In the genomic region with DNA sequence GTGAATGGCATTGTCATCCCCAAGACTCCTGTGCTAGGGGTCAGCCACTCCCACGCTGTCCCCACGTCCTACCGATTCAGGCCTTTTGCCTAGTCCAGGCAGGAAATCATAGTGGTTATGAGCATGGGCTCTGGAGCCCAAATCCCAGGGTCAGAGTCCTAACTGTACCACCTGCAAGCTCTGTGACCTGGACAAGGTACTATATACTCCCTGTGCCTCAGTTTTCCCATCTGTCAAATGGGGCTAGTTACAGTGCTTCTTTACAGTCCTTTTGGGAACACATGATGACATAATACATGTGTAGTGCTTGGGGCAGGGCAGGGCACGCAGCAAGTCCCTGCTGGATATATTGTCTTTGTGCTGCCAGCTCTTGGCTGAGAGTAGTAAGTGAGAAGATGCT, we compare ENCODE assay signal across 22 cellular contexts. TPM values are rescaled to one million over a fixed set of nuclear protein-coding genes. Genes with fewer than 3 reads are reported as not detected.
"Had no signal": no experiment of that assay in that cellular context is flagged by ENCODE, and none has a peak within 500 bp of the region (broad histone marks: within the 10 kb centered on the region; RNA-seq: fewer than 3 reads in every experiment).

No MANE protein-coding gene starts in this region.

- FAIRE-seq: colon, frontal cortex, keratinocyte had no signal

- H3K36me3 ChIP-seq: spleen, thoracic aorta, transverse colon, upper lobe of right lung, uterus had no signal

- H3K4me3 ChIP-seq: dorsolateral prefrontal cortex, lung, psoas muscle, skin epidermis, spleen, thoracic aorta, transverse colon, upper lobe of right lung, uterus had no signal

- H3K4me1 ChIP-seq: psoas muscle, spleen, transverse colon, upper lobe of right lung, uterus had no signal

- H3K9me3 ChIP-seq: psoas muscle, spleen, thoracic aorta, transverse colon, upper lobe of right lung, uterus had no signal

- H3K27ac ChIP-seq: dorsolateral prefrontal cortex, psoas muscle, skin epidermis, spleen, thoracic aorta, transverse colon, upper lobe of right lung, uterus had no signal

- ATAC-seq: left lobe of liver; natural killer cell; psoas muscle; right cardiac atrium; stimulated activated naive B cell treated with anti-CD40 and anti-IgM and Interleukin-4, amounts not matched to agents 10 μg/mL and 1 μg/mL and 100 μg/mL, for 72 hours; upper lobe of right lung had no signal

- H3K27me3 ChIP-seq: dorsolateral prefrontal cortex, spleen, transverse colon, upper lobe of right lung, uterus had no signal

- DNase-seq: dorsolateral prefrontal cortex; effector CD4-positive, alpha-beta T cell; head of caudate nucleus; natural killer cell; psoas muscle; right cardiac atrium; spleen; stimulated activated CD4-positive, alpha-beta T cell treated with anti-CD3 and anti-CD28 coated beads, Interleukin-4, amount 100 ng/mL, for 4 hours; stimulated activated naive B cell treated with anti-CD40 and anti-IgM and Interleukin-4, amounts not matched to agents 10 μg/mL and 1 μg/mL and 100 μg/mL, for 72 hours; transverse colon; upper lobe of right lung; uterus had no signal

RNA-seq across cellular contexts. Expression of gene EFCAB8, which starts 27.2 kb away (rescaled TPM):
- total RNA-seq: frontal cortex, glomerular endothelial cell had no signal
- polyA plus RNA-seq: liver, neural cell, right cardiac atrium had no signal
